Comparison of ENCODE assay signal across 13 cellular contexts in genomic region chr9:137298401-137298982, GRCh38. TPM values are rescaled to one million over a fixed set of nuclear protein-coding genes. Genes with fewer than 3 reads are reported as not detected.
DNase-seq lines count a peak whose midpoint lies in the region; ATAC-seq, FAIRE-seq and TF ChIP-seq lines count a peak whose summit lies in the region.
"Had no signal": no experiment of that assay in that cellular context is flagged by ENCODE, and none has a peak within 500 bp of the region (broad histone marks: within the 10 kb centered on the region; RNA-seq: fewer than 3 reads in every experiment).

No MANE protein-coding gene starts in this region.

- H3K4me3 ChIP-seq in LNCaP clone FGC (ENCODE audit: low read depth, low read length) (peak overlapping the region; percentile 63), endothelial cell of umbilical vein (replicated peaks in 1 of 3; ENCODE audit: insufficient read depth in 1 of 3, low read depth in 1 of 3, low read length in 3 of 3) (peak overlapping the region in 2 of 3 experiments; percentile 70 to 83), lower lobe of right lung (peak overlapping the region; percentile 63), stomach smooth muscle (ENCODE audit: low read length in 2 of 2) (peak overlapping the region in 1 of 2 donors; percentile 29)

- H3K4me2 ChIP-seq in endothelial cell of umbilical vein (ENCODE audit: insufficient read depth, low read length) = peak overlapping the region; percentile 84
- H3K4me2 ChIP-seq: KMS-11 had no signal

- FAIRE-seq in endothelial cell of umbilical vein (lab: Jason Lieb, UNC) (peak; percentile 98), GM12891 (lab: Jason Lieb, UNC) (no peak)
- FAIRE-seq: islet of Langerhans, urothelium cell line had no signal

- intact Hi-C loops in endothelial cell of umbilical vein (cut with micrococcal nuclease) = loop anchor here (2.0 kb wide), 1 partner anchor 56 kb away; no protein-coding TSS in a partner anchor
- intact Hi-C loops in lower lobe of right lung (cut with DNase I) = no loop called here

- H3K9ac ChIP-seq in endothelial cell of umbilical vein (replicated peaks; ENCODE audit: extremely low read depth, insufficient read depth, low read length) (peak overlapping the region; percentile 62), stomach smooth muscle (ENCODE audit: low read length in 2 of 2) (no peak overlapping the region)
- H3K9ac ChIP-seq: KMS-11 had no signal

- H3K36me3 ChIP-seq in endothelial cell of umbilical vein (ENCODE audit: control insufficient read depth in 2 of 2, extremely low read depth in 1 of 2, insufficient read depth in 2 of 2, low read length in 2 of 2) (no peaks in the 10 kb centered on the region), lower lobe of right lung (no peaks in the 10 kb centered on the region), stomach smooth muscle (ENCODE audit: control insufficient read depth in 2 of 2, insufficient read depth in 2 of 2, low read length in 2 of 2) (no peaks in the 10 kb centered on the region)

- ATAC-seq in lower lobe of right lung = no peak
- ATAC-seq in GM21717 (IDR thresholded peaks at IDR 0.05; ENCODE audit: unreplicated experiment) = no peak

- CTCF ChIA-PET in endothelial cell of umbilical vein (lab: Charles Lee) = interaction anchor here (0.7 to 1.5 kb wide), 6 partner anchors 11 to 270 kb away, joined by 3 to 7 read pairs (median 3); partner anchors contain the start of genes EXD3, NOXA1 and NSMF

- H4K20me1 ChIP-seq in endothelial cell of umbilical vein (replicated peaks; ENCODE audit: control insufficient read depth, extremely low read depth, insufficient read depth, low read length) = no peaks in the 10 kb centered on the region

- DNase-seq in LNCaP clone FGC (ENCODE audit: low read depth) (no peak), endothelial cell of umbilical vein (ENCODE audit: low read depth, low spot score) (peak; percentile 94), lower lobe of right lung (no peak), globus pallidus (ENCODE audit: low spot score) (no peak), GM12891 (ENCODE audit: insufficient read length, low spot score) (no peak)
- no peak for DNase-seq in stimulated activated CD4-positive, alpha-beta T cell treated with anti-CD3 and anti-CD28 coated beads, Interleukin-2, amount 100 ng/mL, for 48 hours

- no peaks in the 10 kb centered on the region for H3K9me1 ChIP-seq in endothelial cell of umbilical vein (replicated peaks; ENCODE audit: control insufficient read depth, extremely low read depth, insufficient read depth, low read length)

- dilution Hi-C loops in endothelial cell of umbilical vein (cut with MboI; ENCODE audit: extremely low pct_ligation_motif_present, low sequenced_read_pairs) = no loop called here

- TF ChIP-seq POLR2A in endothelial cell of umbilical vein (IDR thresholded peaks at IDR 0.05; ENCODE audit: low read depth, low read length) (peak; percentile 46), GM12891 (IDR thresholded peaks at IDR 0.05; ENCODE audit: low read depth, low read length) (no peak)

- H3K4me1 ChIP-seq in endothelial cell of umbilical vein (ENCODE audit: control insufficient read depth, extremely low read depth, insufficient read depth, low read length) (peaks cover 54% of the 10 kb centered on the region), lower lobe of right lung (peaks cover 48% of the 10 kb centered on the region), stomach smooth muscle (ENCODE audit: control insufficient read depth, insufficient read depth, low read length) (peaks cover 16% of the 10 kb centered on the region)

- BruUV-seq in endothelial cell of umbilical vein (replicated peaks; lab: Mats Ljungman, UMichigan) = TSS peak; percentile 10

- H3K27me3 ChIP-seq in endothelial cell of umbilical vein (ENCODE audit: control insufficient read depth in 2 of 2, insufficient read depth in 2 of 2, low read length in 2 of 2) (no peaks in the 10 kb centered on the region), lower lobe of right lung (ENCODE audit: low read depth) (peaks cover 49% of the 10 kb centered on the region), stomach smooth muscle (ENCODE audit: control insufficient read depth in 1 of 2, insufficient read depth in 2 of 2, low read length in 2 of 2) (peaks cover 56 to 74% of the 10 kb centered on the region in 2 donors)

- H3K9me3 ChIP-seq in endothelial cell of umbilical vein (replicated peaks; ENCODE audit: control insufficient read depth, insufficient read depth, low read length) (no peaks in the 10 kb centered on the region), lower lobe of right lung (no peaks in the 10 kb centered on the region), stomach smooth muscle (ENCODE audit: control insufficient read depth in 2 of 2, low read length in 2 of 2) (peaks cover 0 to 5% of the 10 kb centered on the region in 2 donors)

- no peak overlapping the region for H2AFZ ChIP-seq in endothelial cell of umbilical vein (ENCODE audit: low read depth, low read length)

- peak overlapping the region; percentile 93 for H3K27ac ChIP-seq in endothelial cell of umbilical vein (ENCODE audit: insufficient read depth, low read depth, low read length)
- peak overlapping the region; percentile 73 for H3K27ac ChIP-seq in lower lobe of right lung
- peak overlapping the region; percentile 37 for H3K27ac ChIP-seq in stomach smooth muscle (ENCODE audit: low read length)
- H3K27ac ChIP-seq: C4-2B, KMS-11 had no signal

- H3K79me2 ChIP-seq in endothelial cell of umbilical vein (ENCODE audit: control insufficient read depth, insufficient read depth, low read length) = peaks cover 26% of the 10 kb centered on the region

- TF ChIP-seq CTCF in LNCaP clone FGC (IDR thresholded peaks at IDR 0.05; ENCODE audit: control insufficient read depth, extremely low read depth, insufficient read depth) = no peak
- no peak for TF ChIP-seq CTCF in endothelial cell of umbilical vein (IDR thresholded peaks at IDR 0.05; ENCODE audit: extremely low read depth in 1 of 2, insufficient read depth in 1 of 2, low read depth in 1 of 2, low read length in 2 of 2)
- no peak for TF ChIP-seq CTCF in lower lobe of right lung (IDR thresholded peaks at IDR 0.05)

- POLR2A ChIA-PET in endothelial cell of umbilical vein (lab: Charles Lee) = interaction anchor here (1.5 kb wide), 1 partner anchor 58 kb away, joined by 3 read pairs; the partner anchor contains the start of gene TUBB4B

RNA-seq across cellular contexts. Expression of gene NRARP, which starts 3.6 kb away (rescaled TPM):
- total RNA-seq in endothelial cell of umbilical vein (50.0 and 61.0 TPM in 2 replicates), lower lobe of right lung (6.5 TPM)
- 54.0 and 72.9 TPM in 2 replicates for polyA plus RNA-seq in endothelial cell of umbilical vein
- 30.9 and 40.4 TPM in 2 replicates for polyA plus RNA-seq in endothelial cell of umbilical vein (2011; cell fraction: cytosol; rRNA removed)
- polyA plus RNA-seq in endothelial cell of umbilical vein (2011; cell fraction: nucleus; rRNA removed) = 53.9 and 60.9 TPM in 2 replicates
- 19.3 and 25.5 TPM in 2 replicates for polyA plus RNA-seq in endothelial cell of umbilical vein (2012)
- polyA minus RNA-seq in endothelial cell of umbilical vein = 16.6 and 27.9 TPM in 2 replicates
- polyA minus RNA-seq in endothelial cell of umbilical vein (2011; cell fraction: cytosol; rRNA and poly(A)+ RNA removed) = 5.5 TPM
- 54.7 and 119 TPM in 2 replicates for polyA minus RNA-seq in endothelial cell of umbilical vein (2011; cell fraction: nucleus; rRNA and poly(A)+ RNA removed)
- polyA plus RNA-seq in GM12891 (2012; ENCODE audit: low read depth, missing spikeins) = 3.0 TPM

RNA-seq across cellular contexts. Expression of gene TOR4A, which starts 21.0 kb away (rescaled TPM):
- 46.4 and 48.0 TPM in 2 replicates for total RNA-seq in endothelial cell of umbilical vein
- 32.4 and 45.7 TPM in 2 replicates for polyA plus RNA-seq in endothelial cell of umbilical vein
- polyA plus RNA-seq in endothelial cell of umbilical vein (2011; cell fraction: cytosol; rRNA removed) = 15.8 and 22.2 TPM in 2 replicates
- 15.9 and 17.7 TPM in 2 replicates for polyA plus RNA-seq in endothelial cell of umbilical vein (2011; cell fraction: nucleus; rRNA removed)
- polyA plus RNA-seq in endothelial cell of umbilical vein (2012) = 15.2 and 25.2 TPM in 2 replicates
- 17.2 and 24.1 TPM in 2 replicates for polyA minus RNA-seq in endothelial cell of umbilical vein
- polyA minus RNA-seq in endothelial cell of umbilical vein (2011; cell fraction: cytosol; rRNA and poly(A)+ RNA removed) = 22.7 TPM
- polyA minus RNA-seq in endothelial cell of umbilical vein (2011; cell fraction: nucleus; rRNA and poly(A)+ RNA removed) = 10.6 and 19.4 TPM in 2 replicates
- total RNA-seq in lower lobe of right lung = 27.2 TPM
- polyA plus RNA-seq in GM12891 (2012; ENCODE audit: low read depth, missing spikeins) = 5.2 TPM

RNA-seq across cellular contexts. Expression of gene NELFB, which starts 43.4 kb away (rescaled TPM):
- total RNA-seq in endothelial cell of umbilical vein (70.2 and 76.1 TPM in 2 replicates), lower lobe of right lung (44.7 TPM)
- 61.8 and 62.3 TPM in 2 replicates for polyA plus RNA-seq in endothelial cell of umbilical vein
- 58.8 and 77.9 TPM in 2 replicates for polyA plus RNA-seq in endothelial cell of umbilical vein (2011; cell fraction: cytosol; rRNA removed)
- polyA plus RNA-seq in endothelial cell of umbilical vein (2011; cell fraction: nucleus; rRNA removed) = 68.2 and 70.6 TPM in 2 replicates
- polyA plus RNA-seq in endothelial cell of umbilical vein (2012) = 63.3 and 64.5 TPM in 2 replicates
- 33.7 and 42.3 TPM in 2 replicates for polyA minus RNA-seq in endothelial cell of umbilical vein
- polyA minus RNA-seq in endothelial cell of umbilical vein (2011; cell fraction: cytosol; rRNA and poly(A)+ RNA removed) = 77.9 TPM
- 14.0 and 17.6 TPM in 2 replicates for polyA minus RNA-seq in endothelial cell of umbilical vein (2011; cell fraction: nucleus; rRNA and poly(A)+ RNA removed)
- polyA plus RNA-seq in GM12891 (2012; ENCODE audit: low read depth, missing spikeins) = 30.7 TPM

RNA-seq across cellular contexts. Expression of gene STPG3, which starts 47.4 kb away (rescaled TPM):
- not detected in 2 replicates for total RNA-seq in endothelial cell of umbilical vein
- polyA plus RNA-seq in endothelial cell of umbilical vein = not detected in 2 replicates
- polyA plus RNA-seq in endothelial cell of umbilical vein (2011; cell fraction: cytosol; rRNA removed) = not detected in 2 replicates
- not detected in 2 replicates for polyA plus RNA-seq in endothelial cell of umbilical vein (2011; cell fraction: nucleus; rRNA removed)
- 0.31 TPM in 1 of 2 replicates, not detected in the other for polyA plus RNA-seq in endothelial cell of umbilical vein (2012)
- not detected in 2 replicates for polyA minus RNA-seq in endothelial cell of umbilical vein
- not detected for polyA minus RNA-seq in endothelial cell of umbilical vein (2011; cell fraction: cytosol; rRNA and poly(A)+ RNA removed)
- polyA minus RNA-seq in endothelial cell of umbilical vein (2011; cell fraction: nucleus; rRNA and poly(A)+ RNA removed) = not detected in 2 replicates
- 0.38 TPM for total RNA-seq in lower lobe of right lung
- polyA plus RNA-seq in GM12891 (2012; ENCODE audit: low read depth, missing spikeins) = 0.28 TPM
- total RNA-seq: pulmonary artery endothelial cell had no signal

RNA-seq across cellular contexts. Expression of gene TUBB4B, which starts 57.4 kb away (rescaled TPM):
- total RNA-seq in endothelial cell of umbilical vein = 546 and 558 TPM in 2 replicates
- polyA plus RNA-seq in endothelial cell of umbilical vein = 418 and 439 TPM in 2 replicates
- 440 and 482 TPM in 2 replicates for polyA plus RNA-seq in endothelial cell of umbilical vein (2011; cell fraction: cytosol; rRNA removed)
- 302 and 352 TPM in 2 replicates for polyA plus RNA-seq in endothelial cell of umbilical vein (2011; cell fraction: nucleus; rRNA removed)
- 344 and 522 TPM in 2 replicates for polyA plus RNA-seq in endothelial cell of umbilical vein (2012)
- polyA minus RNA-seq in endothelial cell of umbilical vein = 231 and 299 TPM in 2 replicates
- polyA minus RNA-seq in endothelial cell of umbilical vein (2011; cell fraction: cytosol; rRNA and poly(A)+ RNA removed) = 405 TPM
- polyA minus RNA-seq in endothelial cell of umbilical vein (2011; cell fraction: nucleus; rRNA and poly(A)+ RNA removed) = 104 and 126 TPM in 2 replicates
- total RNA-seq in lower lobe of right lung = 208 TPM
- polyA plus RNA-seq in GM12891 (2012; ENCODE audit: low read depth, missing spikeins) = 199 TPM

Comparison
In these comparisons a context has a peak if more than half of its experiments do, and no peak if none do; other contexts are left out.
1. H3K27ac ChIP-seq: peak in every context shown above with its lines; median percentile 93 in endothelial cell of umbilical vein; 73 in lower lobe of right lung; 37 in stomach smooth muscle.